In the genomic region with DNA sequence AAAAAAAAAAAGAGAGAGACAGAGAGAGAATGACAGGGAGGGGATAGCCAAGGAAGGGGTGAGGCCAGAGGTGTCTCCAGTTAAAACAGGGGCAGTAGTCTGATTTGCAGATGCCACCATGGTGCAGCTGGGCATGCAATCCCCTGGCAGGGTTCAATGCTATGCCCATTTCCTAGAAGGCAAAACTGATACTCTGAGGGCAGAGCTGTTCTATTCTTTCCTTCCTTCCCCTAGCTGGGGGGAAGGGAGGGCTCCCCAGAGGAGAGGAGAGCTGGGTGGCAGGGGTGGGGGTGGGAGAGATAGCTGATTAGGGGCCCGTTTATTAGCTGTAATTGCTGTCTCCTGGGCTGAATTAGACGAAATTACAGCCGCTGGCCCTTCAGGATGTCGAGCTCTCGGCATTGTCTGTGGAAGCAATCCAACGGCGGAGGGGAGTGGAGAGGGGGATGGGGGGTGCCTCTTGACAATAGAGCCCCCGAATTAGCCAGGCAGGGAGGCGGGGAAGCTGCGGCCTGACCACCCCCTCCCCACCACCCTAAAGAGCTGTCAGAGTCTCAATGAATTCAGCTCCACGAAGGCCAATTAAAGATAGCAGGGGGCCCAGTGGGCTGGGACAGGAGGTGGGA, we compare ENCODE assay signal across 16 cellular contexts.
"Had no signal": no experiment of that assay in that cellular context is flagged by ENCODE, and none has a peak within 500 bp of the region (broad histone marks: within the 10 kb centered on the region; RNA-seq: fewer than 3 reads in every experiment).

No MANE protein-coding gene starts in this region.

- H3K4me1 Mint-ChIP-seq: central memory CD8-positive, alpha-beta T cell had no signal

- H3K27me3 ChIP-seq: ovary, testis had no signal

- H3K27ac ChIP-seq: heart right ventricle, ovary, testis, upper lobe of right lung had no signal

- H3K9me3 ChIP-seq: heart right ventricle, ovary, testis, upper lobe of right lung had no signal

- H3K27ac Mint-ChIP-seq: activated CD4-positive, alpha-beta T cell treated with anti-CD3 and anti-CD28 coated beads, Interleukin-2, amount 10 ng/mL, durations not matched to agents 7 days and 5 days; activated naive CD4-positive, alpha-beta T cell treated with anti-CD3 and anti-CD28 coated beads, Interleukin-2, amount 10 ng/mL, durations not matched to agents 7 days and 5 days; activated T-helper 2 cell treated with anti-CD3 and anti-CD28 coated beads, Interferon-gamma antibody, Interleukin-2, Interleukin-4, amounts not matched to agents 10 μg/mL and 5 μg/mL and 100 μg/mL, durations not matched to agents 14 hours and 24 hours and 36 hours; nephron; stimulated activated naive CD8-positive, alpha-beta T cell treated with anti-CD3 and anti-CD28 coated beads, Interleukin-15, Interleukin-2, amounts not matched to agents 100 ng/mL and 50 ng/mL, for 24 hours had no signal

- H3K9me3 Mint-ChIP-seq: activated CD4-positive, alpha-beta T cell treated with anti-CD3 and anti-CD28 coated beads, Interleukin-2, amount 10 ng/mL, durations not matched to agents 7 days and 5 days; activated naive CD4-positive, alpha-beta T cell treated with anti-CD3 and anti-CD28 coated beads, Interleukin-2, amount 10 ng/mL, durations not matched to agents 7 days and 5 days; activated T-helper 2 cell treated with anti-CD3 and anti-CD28 coated beads, Interferon-gamma antibody, Interleukin-2, Interleukin-4, amounts not matched to agents 10 μg/mL and 5 μg/mL and 100 μg/mL, durations not matched to agents 14 hours and 24 hours and 36 hours; central memory CD8-positive, alpha-beta T cell; nephron; stimulated activated naive CD8-positive, alpha-beta T cell treated with anti-CD3 and anti-CD28 coated beads, Interleukin-15, Interleukin-2, amounts not matched to agents 100 ng/mL and 50 ng/mL, for 24 hours had no signal

- H3K36me3 ChIP-seq: heart right ventricle, ovary, upper lobe of right lung had no signal

- H3K4me3 Mint-ChIP-seq: activated CD4-positive, alpha-beta T cell treated with anti-CD3 and anti-CD28 coated beads, Interleukin-2, amount 10 ng/mL, durations not matched to agents 7 days and 5 days; activated naive CD4-positive, alpha-beta T cell treated with anti-CD3 and anti-CD28 coated beads, Interleukin-2, amount 10 ng/mL, durations not matched to agents 7 days and 5 days; central memory CD8-positive, alpha-beta T cell; nephron; stimulated activated naive CD8-positive, alpha-beta T cell treated with anti-CD3 and anti-CD28 coated beads, Interleukin-15, Interleukin-2, amounts not matched to agents 100 ng/mL and 50 ng/mL, for 24 hours had no signal

- H3K4me1 ChIP-seq: upper lobe of right lung had no signal

- H3K4me3 ChIP-seq: heart right ventricle, ovary, testis, upper lobe of right lung had no signal

- H3K36me3 Mint-ChIP-seq: activated naive CD4-positive, alpha-beta T cell treated with anti-CD3 and anti-CD28 coated beads, Interleukin-2, amount 10 ng/mL, durations not matched to agents 7 days and 5 days had no signal

- ATAC-seq: upper lobe of right lung had no signal

- DNase-seq: activated CD4-positive, alpha-beta T cell treated with anti-CD3 and anti-CD28 coated beads, Interleukin-2, amount 10 ng/mL, durations not matched to agents 7 days and 5 days; activated CD4-positive, CD25-positive, alpha-beta regulatory T cell; activated CD8-positive, alpha-beta memory T cell treated with anti-CD3 and anti-CD28 coated beads for 24 hours; activated naive CD4-positive, alpha-beta T cell treated with anti-CD3 and anti-CD28 coated beads, Interleukin-2, amount 10 ng/mL, durations not matched to agents 7 days and 5 days; cortex of kidney; effector CD8-positive, alpha-beta T cell; heart right ventricle; mammary epithelial cell; ovary; stimulated activated CD4-positive, alpha-beta T cell treated with anti-CD3 and anti-CD28 coated beads, Interleukin-2, amount 100 ng/mL, for 48 hours; testis; upper lobe of right lung had no signal
